ENCODE assay signal across 10 cellular contexts in genomic region chr17:44083250-44083849, GRCh38. TPM values are rescaled to one million over a fixed set of nuclear protein-coding genes. Genes with fewer than 3 reads are reported as not detected.
DNase-seq lines count a peak whose midpoint lies in the region; ATAC-seq, FAIRE-seq and TF ChIP-seq lines count a peak whose summit lies in the region.
"Had no signal": no experiment of that assay in that cellular context is flagged by ENCODE, and none has a peak within 500 bp of the region (broad histone marks: within the 10 kb centered on the region; RNA-seq: fewer than 3 reads in every experiment).

No MANE protein-coding gene starts in this region.

- no TSS peak for BruUV-seq in K562 (replicated peaks; lab: Mats Ljungman, UMichigan)

- H3F3A ChIP-seq in smooth muscle cell (ENCODE audit: low read depth) = peaks cover 7% of the 10 kb centered on the region

- no peaks in the 10 kb centered on the region; the same call in 2 of the 3 replicates for H3K79me2 ChIP-seq in K562 (ENCODE audit: control insufficient read depth, insufficient read depth, low read length)
- no peaks in the 10 kb centered on the region for H3K79me2 ChIP-seq in smooth muscle cell (ENCODE audit: low read depth)

- TF ChIP-seq CTCF in GM06990 (IDR thresholded peaks at IDR 0.05; ENCODE audit: insufficient read depth, low read length, poor library complexity, severe bottlenecking) (peak; percentile 29), LNCaP clone FGC (IDR thresholded peaks at IDR 0.05; ENCODE audit: control insufficient read depth, extremely low read depth, insufficient read depth) (peak; percentile 61), K562 (IDR thresholded peaks at IDR 0.05 in 2 of 3, conservative IDR thresholded peaks at IDR 0.05 in 1 of 3; ENCODE audit: insufficient read depth in 2 of 3, low read depth in 1 of 3, low read length in 3 of 3) (peak; percentile 52 to 99 (median 93)), smooth muscle cell (IDR thresholded peaks at IDR 0.05; ENCODE audit: borderline replicate concordance, insufficient read depth, poor library complexity, severe bottlenecking) (no peak)

- no peak for FAIRE-seq in K562 (lab: Jason Lieb, UNC)
- no peak for FAIRE-seq in GM12891 (lab: Jason Lieb, UNC)
- FAIRE-seq: colon had no signal

- H3K4me2 ChIP-seq in K562 (ENCODE audit: insufficient read depth, low read length) (no peak overlapping the region), smooth muscle cell (no peak overlapping the region)

- H3K4me1 ChIP-seq in K562 (replicated peaks in 1 of 2; ENCODE audit: control insufficient read depth in 2 of 2, insufficient read depth in 2 of 2, low read length in 2 of 2) (peaks cover 21 to 53% of the 10 kb centered on the region in 2 experiments), smooth muscle cell (ENCODE audit: low read depth) (peaks cover 14% of the 10 kb centered on the region)

- TF ChIP-seq EP300 in K562 (IDR thresholded peaks at IDR 0.05; ENCODE audit: low read length) = no peak

- H3K9me3 ChIP-seq in K562 (replicated peaks; ENCODE audit: control insufficient read depth, insufficient read depth, low read depth, low read length) (no peaks in the 10 kb centered on the region), smooth muscle cell (replicated peaks; ENCODE audit: low read depth) (no peaks in the 10 kb centered on the region)

- in situ Hi-C loops in K562 (cut with MboI) = no loop called here

- WGBS in K562 (ENCODE audit: insufficient coverage, low coverage, missing lambda C conversion rate) = 71% methylated on average over 8 of the region's 12 CpGs
- 93% methylated on average over 11 of the region's 12 CpGs for whole genome bisulfite sequencing in smooth muscle cell (ENCODE audit: low lambda C conversion rate)

- no peak for DNase-seq in GM06990 (ENCODE audit: extremely low read depth, insufficient read length)
- no peak for DNase-seq in LNCaP clone FGC (ENCODE audit: low read depth)
- peak in 2 of 4 experiments; percentile 44 to 61 for DNase-seq in K562 (ENCODE audit: extremely low read depth in 1 of 4, low spot score in 3 of 4)
- DNase-seq in lung microvascular endothelial cell (ENCODE audit: low read depth in 2 of 2) = peak; percentile 28 to 65
- DNase-seq in stimulated activated CD4-positive, alpha-beta T cell treated with anti-CD3 and anti-CD28 coated beads, Interleukin-4, amount 100 ng/mL, for 4 hours = no peak
- DNase-seq in smooth muscle cell (lab: John Stamatoyannopoulos, UW; ENCODE audit: unreplicated experiment) = no peak
- no peak for DNase-seq in GM12891 (ENCODE audit: insufficient read length, low spot score)
- DNase-seq: GOT3 had no signal

- H3K4me3 ChIP-seq in GM06990 (replicated peaks; ENCODE audit: low read depth, low read length) (no peak overlapping the region), LNCaP clone FGC (ENCODE audit: low read depth, low read length) (no peak overlapping the region), K562 (no peak overlapping the region), smooth muscle cell (no peak overlapping the region)

- H3K36me3 ChIP-seq in GM06990 (ENCODE audit: control insufficient read depth, insufficient read depth, low read length) (peaks cover 42% of the 10 kb centered on the region), K562 (ENCODE audit: control insufficient read depth, insufficient read depth, low read length) (peaks cover 24% of the 10 kb centered on the region; the same call in 1 of the 3 replicates), smooth muscle cell (ENCODE audit: low read depth) (no peaks in the 10 kb centered on the region)

- peak in 1 of 2 experiments; percentile 68; a peak in 2 of 4 replicates for TF ChIP-seq RAD21 in K562 (CRISPR knock-in tag; conservative IDR thresholded peaks at IDR 0.05 in 1 of 2, IDR thresholded peaks at IDR 0.05 in 1 of 2)

- no peak overlapping the region for H2AFZ ChIP-seq in K562 (ENCODE audit: low read depth, low read length)
- no peak overlapping the region for H2AFZ ChIP-seq in smooth muscle cell (ENCODE audit: low read depth)

- H3K9ac ChIP-seq in K562 (ENCODE audit: insufficient read depth in 1 of 2, low read depth in 2 of 2, low read length in 2 of 2) = no peak overlapping the region
- no peak overlapping the region for H3K9ac ChIP-seq in smooth muscle cell (ENCODE audit: low read depth)

- H3K27ac ChIP-seq in K562 (ENCODE audit: extremely low read depth, low read depth, low read length) (no peak overlapping the region), smooth muscle cell (ENCODE audit: low read depth) (no peak overlapping the region)

- ATAC-seq in K562 (peak; percentile 60), HG02852 (IDR thresholded peaks at IDR 0.05; ENCODE audit: unreplicated experiment) (no peak)

- H3K27me3 ChIP-seq in GM06990 (replicated peaks; ENCODE audit: control insufficient read depth, insufficient read depth, low read length) = no peaks in the 10 kb centered on the region
- H3K27me3 ChIP-seq in K562 (ENCODE audit: control insufficient read depth in 2 of 2, insufficient read depth in 2 of 2, low read length in 2 of 2) = no peaks in the 10 kb centered on the region
- no peaks in the 10 kb centered on the region for H3K27me3 ChIP-seq in smooth muscle cell (ENCODE audit: low read depth)

- H3K9me1 ChIP-seq in K562 (ENCODE audit: control insufficient read depth, insufficient read depth, low read length) = peaks cover 4% of the 10 kb centered on the region

- intact Hi-C loops in K562 (cut with micrococcal nuclease) = no loop called here

- POLR2A ChIA-PET in K562 (lab: Yijun Ruan, JAX) = interaction anchor here (1.0 kb wide), 4 partner anchors 8 to 38 kb away, joined by 3 to 4 read pairs (median 4); no protein-coding TSS in a partner anchor

- H4K20me1 ChIP-seq in K562 (replicated peaks; ENCODE audit: control insufficient read depth, insufficient read depth, low read length) (no peaks in the 10 kb centered on the region), smooth muscle cell (ENCODE audit: low read depth) (no peaks in the 10 kb centered on the region)

- no peak for TF ChIP-seq POLR2A in K562 (conservative IDR thresholded peaks at IDR 0.05)
- TF ChIP-seq POLR2A in GM12891 (IDR thresholded peaks at IDR 0.05; ENCODE audit: low read depth, low read length) = no peak

- CTCF ChIA-PET in K562 (lab: Yijun Ruan, JAX; ENCODE audit: low intra/inter-chr PET ratio) = interaction anchor here (0.8 kb wide), 1 partner anchor 15 kb away, joined by 3 read pairs; no protein-coding TSS in a partner anchor

RNA-seq across cellular contexts. Expression of gene G6PC3, which starts 12.8 kb away (rescaled TPM):
- 33.6 and 98.9 TPM in 2 replicates for total RNA-seq in K562 (2011; cell fraction: chromatin; rRNA removed; ENCODE audit: low replicate concordance)
- total RNA-seq in K562 (2011; cell fraction: nucleolus; rRNA removed) = 135 and 137 TPM in 2 replicates
- 99.2 and 101 TPM in 2 replicates for total RNA-seq in K562 (2011; cell fraction: nucleoplasm; rRNA removed)
- total RNA-seq in K562 (2014; rRNA removed) (31.1 and 37.6 TPM in 2 replicates), K562 (2014; rRNA removed; fragmentation: Illumina TruSeq; extraction: Trizol) (11.4 and 11.6 TPM in 2 replicates), K562 (2015; rRNA removed; fragmentation: Illumina TruSeq; extraction: Trizol) (24.1 and 26.8 TPM in 2 replicates), K562 (2021) (41.9 and 47.4 TPM in 2 replicates), lung microvascular endothelial cell (24.6 and 25.2 TPM in 2 replicates), smooth muscle cell (32.1 and 40.2 TPM in 2 replicates)
- polyA plus RNA-seq in K562 (2011; rRNA removed) (46.6 and 55.1 TPM in 2 replicates), K562 (2014; fragmentation: Illumina TruSeq; extraction: Trizol) (49.5 and 60.5 TPM in 2 replicates), K562 (2014; fragmentation: Nextera tagmentation; extraction: Ambion mirVana) (10 to 100 TPM; 10.4 to 14.8 TPM), K562 (2014; rRNA removed) (56.3 and 57.8 TPM in 2 replicates), smooth muscle cell (103 TPM in 2 replicates)
- 121 and 218 TPM in 2 replicates for polyA plus RNA-seq in K562 (2011; cell fraction: cytosol; rRNA removed)
- polyA plus RNA-seq in K562 (2011; cell fraction: nucleus; rRNA removed) = 51.8 and 71.7 TPM in 2 replicates
- 62.0 and 81.3 TPM in 2 replicates for polyA plus RNA-seq in K562 (2012)
- polyA minus RNA-seq in K562 (2011; rRNA and poly(A)+ RNA removed) = 31.6 and 48.8 TPM in 2 replicates
- 44.7 and 61.0 TPM in 2 replicates for polyA minus RNA-seq in K562 (2011; cell fraction: cytosol; rRNA and poly(A)+ RNA removed)
- polyA minus RNA-seq in K562 (2011; cell fraction: nucleus; rRNA and poly(A)+ RNA removed) = 24.7 and 25.6 TPM in 2 replicates
- 40.9 TPM for polyA plus RNA-seq in GM12891 (2012; ENCODE audit: low read depth, missing spikeins)

RNA-seq across cellular contexts. Expression of gene LSM12, which starts 16.9 kb away (rescaled TPM):
- 48.1 and 49.0 TPM in 2 replicates for total RNA-seq in K562 (2011; cell fraction: chromatin; rRNA removed; ENCODE audit: low replicate concordance)
- total RNA-seq in K562 (2011; cell fraction: nucleolus; rRNA removed) = 32.9 and 33.7 TPM in 2 replicates
- total RNA-seq in K562 (2011; cell fraction: nucleoplasm; rRNA removed) = 64.8 and 108 TPM in 2 replicates
- total RNA-seq in K562 (2014; rRNA removed) (53.0 and 71.1 TPM in 2 replicates), K562 (2014; rRNA removed; fragmentation: Illumina TruSeq; extraction: Trizol) (78.4 and 82.8 TPM in 2 replicates), K562 (2015; rRNA removed; fragmentation: Illumina TruSeq; extraction: Trizol) (95.0 and 102 TPM in 2 replicates), K562 (2021) (104 and 108 TPM in 2 replicates), lung microvascular endothelial cell (18.7 and 20.9 TPM in 2 replicates), smooth muscle cell (42.3 and 51.8 TPM in 2 replicates)
- polyA plus RNA-seq in K562 (2011; rRNA removed) (66.3 and 82.2 TPM in 2 replicates), K562 (2014; fragmentation: Illumina TruSeq; extraction: Trizol) (98.5 and 124 TPM in 2 replicates), K562 (2014; fragmentation: Nextera tagmentation; extraction: Ambion mirVana) (100 to 1,000 TPM in 1 of 2 experiments, 10 to 100 TPM in 1; 89.3 to 258 TPM), K562 (2014; rRNA removed) (70.0 and 80.9 TPM in 2 replicates), smooth muscle cell (52.0 and 66.3 TPM in 2 replicates)
- polyA plus RNA-seq in K562 (2011; cell fraction: cytosol; rRNA removed) = 56.4 and 75.0 TPM in 2 replicates
- polyA plus RNA-seq in K562 (2011; cell fraction: nucleus; rRNA removed) = 32.9 and 38.2 TPM in 2 replicates
- 40.9 and 63.3 TPM in 2 replicates for polyA plus RNA-seq in K562 (2012)
- 133 and 173 TPM in 2 replicates for polyA minus RNA-seq in K562 (2011; rRNA and poly(A)+ RNA removed)
- 44.4 and 52.5 TPM in 2 replicates for polyA minus RNA-seq in K562 (2011; cell fraction: cytosol; rRNA and poly(A)+ RNA removed)
- polyA minus RNA-seq in K562 (2011; cell fraction: nucleus; rRNA and poly(A)+ RNA removed) = 11.3 and 24.1 TPM in 2 replicates
- 33.3 TPM for polyA plus RNA-seq in GM12891 (2012; ENCODE audit: low read depth, missing spikeins)

RNA-seq across cellular contexts. Expression of gene HDAC5, which starts 40.1 kb away (rescaled TPM):
- 27.5 and 79.4 TPM in 2 replicates for total RNA-seq in K562 (2011; cell fraction: chromatin; rRNA removed; ENCODE audit: low replicate concordance)
- total RNA-seq in K562 (2011; cell fraction: nucleolus; rRNA removed) = 54.3 and 56.9 TPM in 2 replicates
- 39.6 and 46.3 TPM in 2 replicates for total RNA-seq in K562 (2011; cell fraction: nucleoplasm; rRNA removed)
- total RNA-seq in K562 (2014; rRNA removed) (26.2 and 29.6 TPM in 2 replicates), K562 (2014; rRNA removed; fragmentation: Illumina TruSeq; extraction: Trizol) (4.7 and 6.5 TPM in 2 replicates), K562 (2015; rRNA removed; fragmentation: Illumina TruSeq; extraction: Trizol) (8.0 and 8.7 TPM in 2 replicates), K562 (2021) (23.1 and 25.1 TPM in 2 replicates), lung microvascular endothelial cell (28.2 and 32.9 TPM in 2 replicates), smooth muscle cell (48.7 and 65.3 TPM in 2 replicates)
- polyA plus RNA-seq in K562 (2011; rRNA removed) (24.0 and 36.0 TPM in 2 replicates), K562 (2014; fragmentation: Illumina TruSeq; extraction: Trizol) (16.4 and 20.5 TPM in 2 replicates), K562 (2014; fragmentation: Nextera tagmentation; extraction: Ambion mirVana) (under 1 TPM; 0.45 to 0.73 TPM), K562 (2014; rRNA removed) (18.6 and 20.2 TPM in 2 replicates), smooth muscle cell (51.6 and 52.6 TPM in 2 replicates)
- 31.1 and 42.9 TPM in 2 replicates for polyA plus RNA-seq in K562 (2011; cell fraction: cytosol; rRNA removed)
- polyA plus RNA-seq in K562 (2011; cell fraction: nucleus; rRNA removed) = 34.0 and 43.6 TPM in 2 replicates
- 18.3 and 32.1 TPM in 2 replicates for polyA plus RNA-seq in K562 (2012)
- 17.7 and 29.2 TPM in 2 replicates for polyA minus RNA-seq in K562 (2011; rRNA and poly(A)+ RNA removed)
- polyA minus RNA-seq in K562 (2011; cell fraction: cytosol; rRNA and poly(A)+ RNA removed) = 26.6 and 29.1 TPM in 2 replicates
- polyA minus RNA-seq in K562 (2011; cell fraction: nucleus; rRNA and poly(A)+ RNA removed) = 16.2 and 17.5 TPM in 2 replicates
- polyA plus RNA-seq in GM12891 (2012; ENCODE audit: low read depth, missing spikeins) = 16.4 TPM

RNA-seq across cellular contexts. Expression of gene HROB, which starts 58.4 kb away (rescaled TPM):
- 57.8 and 130 TPM in 2 replicates for total RNA-seq in K562 (2011; cell fraction: chromatin; rRNA removed; ENCODE audit: low replicate concordance)
- 60.3 and 68.5 TPM in 2 replicates for total RNA-seq in K562 (2011; cell fraction: nucleolus; rRNA removed)
- 45.9 and 50.4 TPM in 2 replicates for total RNA-seq in K562 (2011; cell fraction: nucleoplasm; rRNA removed)
- total RNA-seq in K562 (2014; rRNA removed) = 10.4 and 15.0 TPM in 2 replicates
- 7.1 and 9.3 TPM in 2 replicates for total RNA-seq in K562 (2014; rRNA removed; fragmentation: Illumina TruSeq; extraction: Trizol)
- 9.6 and 9.8 TPM in 2 replicates for total RNA-seq in K562 (2015; rRNA removed; fragmentation: Illumina TruSeq; extraction: Trizol)
- total RNA-seq in K562 (2021) = 17.5 and 20.1 TPM in 2 replicates
- 11.9 and 25.9 TPM in 2 replicates for polyA plus RNA-seq in K562 (2011; rRNA removed)
- 22.0 and 24.6 TPM in 2 replicates for polyA plus RNA-seq in K562 (2011; cell fraction: cytosol; rRNA removed)
- 34.5 and 44.9 TPM in 2 replicates for polyA plus RNA-seq in K562 (2011; cell fraction: nucleus; rRNA removed)
- 11.8 and 18.1 TPM in 2 replicates for polyA plus RNA-seq in K562 (2012)
- 18.9 and 19.5 TPM in 2 replicates for polyA plus RNA-seq in K562 (2014; fragmentation: Illumina TruSeq; extraction: Trizol)
- polyA plus RNA-seq in K562 (2014; fragmentation: Nextera tagmentation; extraction: Ambion mirVana) = 1 to 10 TPM; 6.6 to 6.7 TPM
- 10.6 and 13.5 TPM in 2 replicates for polyA plus RNA-seq in K562 (2014; rRNA removed)
- polyA minus RNA-seq in K562 (2011; rRNA and poly(A)+ RNA removed) = 21.5 and 22.0 TPM in 2 replicates
- 15.9 and 16.5 TPM in 2 replicates for polyA minus RNA-seq in K562 (2011; cell fraction: cytosol; rRNA and poly(A)+ RNA removed)
- polyA minus RNA-seq in K562 (2011; cell fraction: nucleus; rRNA and poly(A)+ RNA removed) = 10.0 and 13.3 TPM in 2 replicates
- total RNA-seq in lung microvascular endothelial cell = 0.99 and 1.5 TPM in 2 replicates
- total RNA-seq in smooth muscle cell = 1.9 and 3.1 TPM in 2 replicates
- 3.7 and 4.6 TPM in 2 replicates for polyA plus RNA-seq in smooth muscle cell
- polyA plus RNA-seq in GM12891 (2012; ENCODE audit: low read depth, missing spikeins) = 6.7 TPM

Comparison
In these comparisons a context has a peak if more than half of its experiments do, and no peak if none do; other contexts are left out.
1. DNase-seq: peak in lung microvascular endothelial cell (2 of 2); none in GM06990 (single experiment), LNCaP clone FGC (single experiment), stimulated activated CD4-positive, alpha-beta T cell treated with anti-CD3 and anti-CD28 coated beads, Interleukin-4, amount 100 ng/mL, for 4 hours (0 of 2), smooth muscle cell (single experiment) and GM12891 (single experiment).